ENCODE assay signal across 12 cellular contexts in the genomic region with DNA sequence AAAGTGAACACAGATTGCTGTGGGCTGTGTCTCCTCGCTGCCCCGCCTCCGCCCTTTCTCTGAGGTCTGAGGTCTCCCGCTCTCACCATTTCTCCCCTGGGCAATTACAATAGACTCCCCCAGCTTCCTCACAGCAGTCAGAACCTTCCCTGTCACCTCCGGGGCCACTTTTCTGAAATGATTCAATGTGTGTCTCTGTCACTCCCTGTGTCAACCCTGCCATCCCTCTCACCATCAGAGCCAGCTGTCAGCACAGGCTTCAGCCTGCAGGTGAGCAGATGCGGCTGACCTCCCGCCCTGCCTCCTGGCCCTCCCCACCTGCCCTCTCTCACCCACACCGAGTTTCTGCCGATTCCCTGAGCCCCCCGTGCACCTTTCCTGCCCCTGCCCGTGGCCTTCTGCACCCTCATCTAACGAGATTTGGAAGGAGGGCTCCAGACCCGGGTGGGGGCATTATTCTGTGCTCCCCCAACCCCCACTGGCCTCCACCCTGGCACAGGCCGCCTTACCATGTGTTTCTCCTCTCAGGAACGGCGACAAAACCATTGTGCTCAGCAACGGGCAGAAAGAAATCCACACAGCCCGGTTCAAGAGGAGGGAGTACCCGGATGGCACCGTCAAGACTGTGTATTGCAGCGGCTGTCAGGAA. TPM values are rescaled to one million over a fixed set of nuclear protein-coding genes. Genes with fewer than 3 reads are reported as not detected.
"Had no signal": no experiment of that assay in that cellular context is flagged by ENCODE, and none has a peak within 500 bp of the region (broad histone marks: within the 10 kb centered on the region; RNA-seq: fewer than 3 reads in every experiment).

No MANE protein-coding gene starts in this region.

RNA-seq across cellular contexts. Expression of gene GPR31, which starts 38.3 kb away (rescaled TPM):
- total RNA-seq: activated B cell treated with CpG ODN at 0.5 μM for 24 hours; activated CD4-positive, alpha-beta memory T cell treated with anti-CD3 and anti-CD28 coated beads, Interleukin-2, amount 10 ng/mL, durations not matched to agents 7 days and 5 days; activated CD4-positive, alpha-beta T cell treated with anti-CD3 and anti-CD28 coated beads, Interleukin-2, amount 10 ng/mL, durations not matched to agents 7 days and 5 days; activated naive CD8-positive, alpha-beta T cell treated with anti-CD3 and anti-CD28 coated beads for 36 hours; activated T-helper 1 cell treated with anti-CD3 and anti-CD28 coated beads, Interleukin-12 subunit alpha, Interleukin-12 subunit beta, Interleukin-2, Interleukin-4 antibody, amounts not matched to agents 30 ng/mL and 10 ng/mL and 1 ng/mL, durations not matched to agents 14 hours and 24 hours and 36 hours; adrenal gland; chondrocyte; LHCN-M2; M059J; PC-3; SK-MEL-5; T-helper 17 cell had no signal
- polyA plus RNA-seq: adrenal gland had no signal
